Comparison of ENCODE assay signal across 1 cellular context in genomic region chr2:187985923-187986322, GRCh38.
TF ChIP-seq lines count a peak whose summit lies in the region.

No MANE protein-coding gene starts in this region.

TF ChIP-seq in WTC11, 78 proteins besides CTCF, POLR2A, EP300 and RAD21 (continued from another document):
- TF ChIP-seq ARID4B (CRISPR knock-in tag; IDR thresholded peaks at IDR 0.05; ENCODE audit: borderline replicate concordance) = no peak
- no peak for TF ChIP-seq JAZF1 (CRISPR knock-in tag; IDR thresholded peaks at IDR 0.05)
- TF ChIP-seq NR2C2 (CRISPR knock-in tag; IDR thresholded peaks at IDR 0.05) = no peak
- TF ChIP-seq, protein P1, sequence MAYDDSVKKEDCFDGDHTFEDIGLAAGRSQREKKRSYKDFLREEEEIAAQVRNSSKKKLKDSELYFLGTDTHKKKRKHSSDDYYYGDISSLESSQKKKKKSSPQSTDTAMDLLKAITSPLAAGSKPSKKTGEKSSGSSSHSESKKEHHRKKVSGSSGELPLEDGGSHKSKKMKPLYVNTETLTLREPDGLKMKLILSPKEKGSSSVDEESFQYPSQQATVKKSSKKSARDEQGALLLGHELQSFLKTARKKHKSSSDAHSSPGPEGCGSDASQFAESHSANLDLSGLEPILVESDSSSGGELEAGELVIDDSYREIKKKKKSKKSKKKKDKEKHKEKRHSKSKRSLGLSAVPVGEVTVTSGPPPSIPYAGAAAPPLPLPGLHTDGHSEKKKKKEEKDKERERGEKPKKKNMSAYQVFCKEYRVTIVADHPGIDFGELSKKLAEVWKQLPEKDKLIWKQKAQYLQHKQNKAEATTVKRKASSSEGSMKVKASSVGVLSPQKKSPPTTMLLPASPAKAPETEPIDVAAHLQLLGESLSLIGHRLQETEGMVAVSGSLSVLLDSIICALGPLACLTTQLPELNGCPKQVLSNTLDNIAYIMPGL (CRISPR knock-in tag; IDR thresholded peaks at IDR 0.05) = no peak
- TF ChIP-seq FOXP1 (CRISPR knock-in tag; IDR thresholded peaks at IDR 0.05; ENCODE audit: borderline replicate concordance) = no peak
